17 cellular contexts compared by ENCODE assay signal in the genomic region with DNA sequence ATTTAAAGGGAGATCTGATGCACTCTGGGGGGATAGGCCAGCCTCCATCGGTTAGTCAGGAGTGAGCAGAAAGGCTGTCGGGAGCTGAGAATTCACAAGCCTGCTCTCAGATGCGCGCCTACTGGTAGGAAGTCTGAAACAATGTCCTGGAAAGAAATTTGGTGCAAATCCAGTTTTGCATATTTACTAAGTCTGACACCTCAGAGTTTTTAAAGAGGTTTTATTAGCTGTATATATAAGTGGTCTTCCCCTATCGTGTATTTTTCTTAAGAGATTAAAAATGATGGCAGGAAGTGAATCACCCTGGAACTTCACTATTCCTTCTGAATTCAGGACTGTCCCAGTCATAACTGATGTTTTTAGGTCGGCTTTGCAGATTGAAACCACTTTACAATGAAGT.
DNase-seq lines count a peak whose midpoint lies in the region; ATAC-seq and TF ChIP-seq lines count a peak whose summit lies in the region.
"Had no signal": no experiment of that assay in that cellular context is flagged by ENCODE, and none has a peak within 500 bp of the region (broad histone marks: within the 10 kb centered on the region; RNA-seq: fewer than 3 reads in every experiment).

No MANE protein-coding gene starts in this region.

- H3K4me2 ChIP-seq in GM23338: no peak overlapping the region
- H3K4me2 ChIP-seq in SK-N-SH: peak overlapping the region; percentile 73

- no peak for TF ChIP-seq POLR2A in gastroesophageal sphincter (IDR thresholded peaks at IDR 0.05)

- DNase-seq in GM23338 (ENCODE audit: low spot score): no peak
- no peak for DNase-seq in SK-N-SH
- no peak for DNase-seq in kidney glomerular epithelial cell (lab: John Stamatoyannopoulos, UW)
- DNase-seq in SW 1271 (lab: John Stamatoyannopoulos, UW): no peak
- DNase-seq: activated CD4-positive, alpha-beta T cell treated with anti-CD3 and anti-CD28 coated beads, Interleukin-2, amount 50 U/mL, for 1 hour; activated naive CD4-positive, alpha-beta T cell; cortex of kidney; NCI-H774; ovary; stimulated activated CD4-positive, alpha-beta T cell treated with anti-CD3 and anti-CD28 coated beads, Interleukin-2, amount 100 ng/mL, for 24 hours; stimulated activated naive CD4-positive, alpha-beta T cell treated with Interleukin-2 at 50 U/mL for 16 hours had no signal

- TF ChIP-seq CTCF in GM23338 (conservative IDR thresholded peaks at IDR 0.05; ENCODE audit: low read depth in 2 of 2): no peak
- peak; percentile 30; the same call in 1 of the 2 replicates for TF ChIP-seq CTCF in SK-N-SH (IDR thresholded peaks at IDR 0.05)
- TF ChIP-seq CTCF in gastroesophageal sphincter (IDR thresholded peaks at IDR 0.05): peak in 1 of 4 experiments; percentile 8

- H3K4me3 ChIP-seq in GM23338 (no peak overlapping the region), SK-N-SH (ENCODE audit: low read depth in 2 of 2, low read length in 1 of 2) (no peak overlapping the region), gastroesophageal sphincter (no peak overlapping the region), skin epidermis (no peak overlapping the region)
- H3K4me3 ChIP-seq: HAP-1, ovary had no signal

- H2AFZ ChIP-seq in GM23338: no peak overlapping the region
- H2AFZ ChIP-seq in SK-N-SH (ENCODE audit: low read depth): no peak overlapping the region; the same call in 1 of the 2 replicates

- H3K36me3 Mint-ChIP-seq in GM23338 (ENCODE audit: low read depth): no peaks in the 10 kb centered on the region

- CTCF ChIA-PET in SK-N-SH (lab: Yijun Ruan, JAX): no interaction called here

- ATAC-seq in GM23338 (no peak), gastroesophageal sphincter (peak; percentile 37), HG03354 (IDR thresholded peaks at IDR 0.05; ENCODE audit: poor library complexity, severe bottlenecking, unreplicated experiment) (no peak), HG03108 (IDR thresholded peaks at IDR 0.05; ENCODE audit: unreplicated experiment) (no peak)
- ATAC-seq: left lobe of liver had no signal

- POLR2A ChIA-PET in SK-N-SH (lab: Yijun Ruan, JAX): no interaction called here

- H3K9ac ChIP-seq in SK-N-SH: peak overlapping the region; percentile 76; the same call in 1 of the 2 replicates

- no peaks in the 10 kb centered on the region for H3K79me2 ChIP-seq in GM23338 (replicated peaks; ENCODE audit: insufficient read depth)
- no peaks in the 10 kb centered on the region; the same call in 1 of the 2 replicates for H3K79me2 ChIP-seq in SK-N-SH (ENCODE audit: insufficient read depth)

- H3K9me3 ChIP-seq in SK-N-SH (no peaks in the 10 kb centered on the region), gastroesophageal sphincter (no peaks in the 10 kb centered on the region)
- H3K9me3 ChIP-seq: HAP-1, ovary had no signal

- no peak overlapping the region for H3K27ac Mint-ChIP-seq in GM23338

- 43% methylated on average over 6 of the region's 6 CpGs for WGBS in SK-N-SH (ENCODE audit: low lambda C conversion rate)
- WGBS in gastroesophageal sphincter (ENCODE audit: low coverage in 1 of 2), 2 donors: 39 to 42% methylated on average over 6 of the region's 6 CpGs

- no peak overlapping the region for H3K4me3 Mint-ChIP-seq in GM23338

- H3K27ac ChIP-seq in GM23338 (ENCODE audit: low read depth): peak overlapping the region; percentile 48; the same call in 1 of the 2 replicates
- peak overlapping the region; percentile 97 for H3K27ac ChIP-seq in SK-N-SH (ENCODE audit: low read depth in 2 of 2, low read length in 1 of 2)
- peak overlapping the region; percentile 69 to 82 (median 78) for H3K27ac ChIP-seq in gastroesophageal sphincter
- H3K27ac ChIP-seq in skin epidermis: peak overlapping the region in 16 of 21 experiments; percentile 2 to 89 (median 67)

- H3F3A ChIP-seq in GM23338 (replicated peaks; ENCODE audit: low read depth): no peaks in the 10 kb centered on the region
- peaks cover 41% of the 10 kb centered on the region for H3F3A ChIP-seq in SK-N-SH (replicated peaks; ENCODE audit: insufficient read depth)

- H3K36me3 ChIP-seq in GM23338 (ENCODE audit: insufficient read depth): no peaks in the 10 kb centered on the region
- no peaks in the 10 kb centered on the region for H3K36me3 ChIP-seq in SK-N-SH (replicated peaks in 1 of 2; ENCODE audit: control insufficient read depth in 1 of 2, insufficient read depth in 2 of 2, low read length in 1 of 2)
- H3K36me3 ChIP-seq in gastroesophageal sphincter: no peaks in the 10 kb centered on the region
- H3K36me3 ChIP-seq: HAP-1, ovary had no signal

- TF ChIP-seq RAD21 in SK-N-SH (IDR thresholded peaks at IDR 0.05; ENCODE audit: low read length): no peak

- no peaks in the 10 kb centered on the region for H3K27me3 ChIP-seq in GM23338 (ENCODE audit: insufficient read depth)
- no peaks in the 10 kb centered on the region for H3K27me3 ChIP-seq in SK-N-SH (ENCODE audit: insufficient read depth)
- no peaks in the 10 kb centered on the region for H3K27me3 ChIP-seq in gastroesophageal sphincter
- H3K27me3 ChIP-seq: ovary had no signal

- H3K4me1 Mint-ChIP-seq in GM23338: no peaks in the 10 kb centered on the region; the same call in 2 of the 3 replicates

- H3K9me3 Mint-ChIP-seq in GM23338: no peaks in the 10 kb centered on the region

- TF ChIP-seq EP300 in SK-N-SH (IDR thresholded peaks at IDR 0.05; ENCODE audit: borderline replicate concordance in 1 of 2, low read depth in 1 of 2, low read length in 1 of 2): peak in 1 of 2 experiments; percentile 60; a peak in 1 of 4 replicates
- TF ChIP-seq EP300 in gastroesophageal sphincter (IDR thresholded peaks at IDR 0.05): no peak

- H4K20me1 ChIP-seq in GM23338 (replicated peaks; ENCODE audit: insufficient read depth): no peaks in the 10 kb centered on the region
- H4K20me1 ChIP-seq in SK-N-SH (ENCODE audit: insufficient read depth): no peaks in the 10 kb centered on the region

- H3K9me2 ChIP-seq in GM23338 (ENCODE audit: insufficient read depth) (no peaks in the 10 kb centered on the region), SK-N-SH (no peaks in the 10 kb centered on the region)

- no peaks in the 10 kb centered on the region for H3K4me1 ChIP-seq in GM23338 (ENCODE audit: insufficient read depth)
- H3K4me1 ChIP-seq in SK-N-SH (ENCODE audit: control insufficient read depth in 1 of 2, insufficient read depth in 2 of 2, low read depth in 1 of 2, low read length in 1 of 2): peaks cover 25 to 34% of the 10 kb centered on the region in 2 experiments; a peak in 3 of 4 replicates
- H3K4me1 ChIP-seq in gastroesophageal sphincter: peaks cover 11 to 44% (median 20%) of the 10 kb centered on the region in 3 donors
- H3K4me1 ChIP-seq: HAP-1 had no signal

- peaks cover 2% of the 10 kb centered on the region for H3K27me3 Mint-ChIP-seq in GM23338 (ENCODE audit: insufficient read depth, low read depth, poor library complexity)

TF ChIP-seq in GM23338, 12 proteins besides CTCF, POLR2A, EP300 and RAD21 (continues in another document):
- no peak for TF ChIP-seq JUNB (IDR thresholded peaks at IDR 0.05; ENCODE audit: unreplicated experiment)
- no peak for TF ChIP-seq CREB1 (CRISPR knock-in tag; IDR thresholded peaks at IDR 0.05; ENCODE audit: low read depth)
- no peak for TF ChIP-seq NANOG (IDR thresholded peaks at IDR 0.05; ENCODE audit: borderline replicate concordance)

TF ChIP-seq in SK-N-SH, 30 proteins besides CTCF, POLR2A, EP300 and RAD21:
- TF ChIP-seq TCF12 (IDR thresholded peaks at IDR 0.05): peak; percentile 61; the same call in 1 of the 2 replicates
- 0 out of 2 replicates have a peak, but pooled peaks have one; percentile 10 for TF ChIP-seq NFIC (IDR thresholded peaks at IDR 0.05; ENCODE audit: borderline replicate concordance)
- TF ChIP-seq, protein P1, sequence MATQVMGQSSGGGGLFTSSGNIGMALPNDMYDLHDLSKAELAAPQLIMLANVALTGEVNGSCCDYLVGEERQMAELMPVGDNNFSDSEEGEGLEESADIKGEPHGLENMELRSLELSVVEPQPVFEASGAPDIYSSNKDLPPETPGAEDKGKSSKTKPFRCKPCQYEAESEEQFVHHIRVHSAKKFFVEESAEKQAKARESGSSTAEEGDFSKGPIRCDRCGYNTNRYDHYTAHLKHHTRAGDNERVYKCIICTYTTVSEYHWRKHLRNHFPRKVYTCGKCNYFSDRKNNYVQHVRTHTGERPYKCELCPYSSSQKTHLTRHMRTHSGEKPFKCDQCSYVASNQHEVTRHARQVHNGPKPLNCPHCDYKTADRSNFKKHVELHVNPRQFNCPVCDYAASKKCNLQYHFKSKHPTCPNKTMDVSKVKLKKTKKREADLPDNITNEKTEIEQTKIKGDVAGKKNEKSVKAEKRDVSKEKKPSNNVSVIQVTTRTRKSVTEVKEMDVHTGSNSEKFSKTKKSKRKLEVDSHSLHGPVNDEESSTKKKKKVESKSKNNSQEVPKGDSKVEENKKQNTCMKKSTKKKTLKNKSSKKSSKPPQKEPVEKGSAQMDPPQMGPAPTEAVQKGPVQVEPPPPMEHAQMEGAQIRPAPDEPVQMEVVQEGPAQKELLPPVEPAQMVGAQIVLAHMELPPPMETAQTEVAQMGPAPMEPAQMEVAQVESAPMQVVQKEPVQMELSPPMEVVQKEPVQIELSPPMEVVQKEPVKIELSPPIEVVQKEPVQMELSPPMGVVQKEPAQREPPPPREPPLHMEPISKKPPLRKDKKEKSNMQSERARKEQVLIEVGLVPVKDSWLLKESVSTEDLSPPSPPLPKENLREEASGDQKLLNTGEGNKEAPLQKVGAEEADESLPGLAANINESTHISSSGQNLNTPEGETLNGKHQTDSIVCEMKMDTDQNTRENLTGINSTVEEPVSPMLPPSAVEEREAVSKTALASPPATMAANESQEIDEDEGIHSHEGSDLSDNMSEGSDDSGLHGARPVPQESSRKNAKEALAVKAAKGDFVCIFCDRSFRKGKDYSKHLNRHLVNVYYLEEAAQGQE (IDR thresholded peaks at IDR 0.05; ENCODE audit: low read depth, low read length): no peak
- TF ChIP-seq JUND (IDR thresholded peaks at IDR 0.05): peak; percentile 56
- peak; percentile 72 for TF ChIP-seq PBX3 (IDR thresholded peaks at IDR 0.05)
- peak; percentile 21; the same call in 1 of the 2 replicates for TF ChIP-seq MEF2A (IDR thresholded peaks at IDR 0.05; ENCODE audit: borderline replicate concordance, low read depth)
- no peak for TF ChIP-seq RCOR1 (IDR thresholded peaks at IDR 0.05; ENCODE audit: low read length)
TF ChIP-seq in SK-N-SH: peak in this region for 5.
